In genomic region chr4:106583567-106583966, GRCh38 we compare ENCODE assay signal across 14 cellular contexts.
DNase-seq lines count a peak whose midpoint lies in the region; FAIRE-seq and TF ChIP-seq lines count a peak whose summit lies in the region.
"Had no signal": no experiment of that assay in that cellular context is flagged by ENCODE, and none has a peak within 500 bp of the region (broad histone marks: within the 10 kb centered on the region; RNA-seq: fewer than 3 reads in every experiment).

No MANE protein-coding gene starts in this region.

- no peaks in the 10 kb centered on the region for H3K27me3 Mint-ChIP-seq in type B pancreatic cell
- no peaks in the 10 kb centered on the region for H3K27me3 Mint-ChIP-seq in endothelial cell (ENCODE audit: unreplicated experiment)
- H3K27me3 Mint-ChIP-seq: dendritic cell treated with granulocyte-macrophage colony-stimulating factor and Interleukin-4, amounts not matched to agents 40 ng/mL and 50 ng/mL, for 4 days had no signal

- WGBS in small intestine, 3 donors: 18 to 54% (median 28%) methylated on average over 2 of the region's 2 CpGs

- H3K27me3 ChIP-seq in HUES6 (ENCODE audit: control insufficient read depth, insufficient read depth, low read length) (no peaks in the 10 kb centered on the region), keratinocyte (ENCODE audit: control insufficient read depth, extremely low read depth, insufficient read depth, low read length) (no peaks in the 10 kb centered on the region), small intestine (ENCODE audit: control insufficient read depth in 2 of 2, insufficient read depth in 2 of 2, low read length in 2 of 2) (no peaks in the 10 kb centered on the region)
- H3K27me3 ChIP-seq: Peyer's patch, testis had no signal

- in situ Hi-C loops in ACHN (cut with HindIII; ENCODE audit: low pct_ligation_motif_present, low pct_unique_long_range_greater_than_20kb, low sequenced_read_pairs): no loop called here

- H4K20me1 ChIP-seq in keratinocyte (ENCODE audit: control insufficient read depth, extremely low read depth, insufficient read depth, low read length): no peaks in the 10 kb centered on the region

- no peaks in the 10 kb centered on the region for H3K36me3 ChIP-seq in HUES6 (ENCODE audit: control insufficient read depth, insufficient read depth, low read length)
- H3K36me3 ChIP-seq in keratinocyte (ENCODE audit: control insufficient read depth in 2 of 2, extremely low read depth in 1 of 2, insufficient read depth in 2 of 2, low read length in 2 of 2): no peaks in the 10 kb centered on the region
- no peaks in the 10 kb centered on the region for H3K36me3 ChIP-seq in small intestine (ENCODE audit: control insufficient read depth in 2 of 2, insufficient read depth in 2 of 2, low read length in 2 of 2)
- H3K36me3 ChIP-seq: Peyer's patch had no signal

- peaks cover 8% of the 10 kb centered on the region for H3K9me3 Mint-ChIP-seq in type B pancreatic cell
- no peaks in the 10 kb centered on the region for H3K9me3 Mint-ChIP-seq in endothelial cell (ENCODE audit: unreplicated experiment)
- H3K9me3 Mint-ChIP-seq: CD14-positive monocyte; dendritic cell treated with granulocyte-macrophage colony-stimulating factor and Interleukin-4, amounts not matched to agents 40 ng/mL and 50 ng/mL, for 4 days had no signal

- H3K9me3 ChIP-seq in HUES6 (ENCODE audit: control insufficient read depth, insufficient read depth, low read depth, low read length): no peaks in the 10 kb centered on the region
- H3K9me3 ChIP-seq in keratinocyte (ENCODE audit: control insufficient read depth, low read depth, low read length): no peaks in the 10 kb centered on the region
- H3K9me3 ChIP-seq in small intestine (ENCODE audit: control insufficient read depth, low read depth): no peaks in the 10 kb centered on the region
- H3K9me3 ChIP-seq: Peyer's patch, testis had no signal

- no peaks in the 10 kb centered on the region for H3K9me1 ChIP-seq in keratinocyte (ENCODE audit: control insufficient read depth, extremely low read depth, insufficient read depth, low read length)

- peak overlapping the region; percentile 47 for H3K4me2 ChIP-seq in keratinocyte (ENCODE audit: control insufficient read depth, extremely low read depth, insufficient read depth, low read depth, low read length)

- peak; percentile 58 for DNase-seq in ACHN
- peak; percentile 45 for DNase-seq in amniotic stem cell (lab: John Stamatoyannopoulos, UW)
- peak; percentile 94 for DNase-seq in keratinocyte (ENCODE audit: low read depth, low spot score)
- no peak for DNase-seq in type B pancreatic cell (ENCODE audit: extremely low spot score, unreplicated experiment)
- DNase-seq in hippocampal formation (lab: John Stamatoyannopoulos, UW): no peak
- no peak for DNase-seq in endothelial cell (ENCODE audit: low spot score)
- no peak for DNase-seq in small intestine
- DNase-seq: left cardiac atrium, Peyer's patch, testis had no signal

- H3K4me3 ChIP-seq in HUES6 (ENCODE audit: low read depth, low read length): 0 out of 2 replicates have a peak overlapping the region, but pooled peaks have one; percentile 18
- no peak overlapping the region for H3K4me3 ChIP-seq in keratinocyte (ENCODE audit: control insufficient read depth in 2 of 3, extremely low read depth in 1 of 3, insufficient read depth in 2 of 3, low read depth in 1 of 3, low read length in 3 of 3)
- H3K4me3 ChIP-seq in small intestine (ENCODE audit: low read depth in 1 of 2, low read length in 2 of 2): no peak overlapping the region
- H3K4me3 ChIP-seq: K562, Peyer's patch, testis had no signal

- H3K36me3 Mint-ChIP-seq in type B pancreatic cell (no peaks in the 10 kb centered on the region), endothelial cell (ENCODE audit: low read depth, unreplicated experiment) (no peaks in the 10 kb centered on the region)
- H3K36me3 Mint-ChIP-seq: CD14-positive monocyte had no signal

- H3K27ac Mint-ChIP-seq in type B pancreatic cell: no peak overlapping the region
- H3K27ac Mint-ChIP-seq in endothelial cell (ENCODE audit: unreplicated experiment): no peak overlapping the region
- H3K27ac Mint-ChIP-seq: CD14-positive monocyte; dendritic cell treated with granulocyte-macrophage colony-stimulating factor and Interleukin-4, amounts not matched to agents 40 ng/mL and 50 ng/mL, for 4 days had no signal

- FAIRE-seq in keratinocyte (lab: Jason Lieb, UNC) (peak; percentile 64), small intestine (lab: Jason Lieb, UNC) (no peak)
- FAIRE-seq: K562 had no signal

- H3K4me1 Mint-ChIP-seq in type B pancreatic cell (ENCODE audit: unreplicated experiment) (peaks cover 9% of the 10 kb centered on the region), endothelial cell (ENCODE audit: unreplicated experiment) (no peaks in the 10 kb centered on the region)
- H3K4me1 Mint-ChIP-seq: CD14-positive monocyte had no signal

- no peaks in the 10 kb centered on the region for H3K79me2 ChIP-seq in keratinocyte (ENCODE audit: control insufficient read depth, insufficient read depth, low read length)

- no peak overlapping the region for H2AFZ ChIP-seq in keratinocyte (ENCODE audit: control insufficient read depth, low read length)

- H3K4me3 Mint-ChIP-seq in type B pancreatic cell: no peak overlapping the region
- H3K4me3 Mint-ChIP-seq in endothelial cell (ENCODE audit: unreplicated experiment): no peak overlapping the region
- H3K4me3 Mint-ChIP-seq: CD14-positive monocyte; dendritic cell treated with granulocyte-macrophage colony-stimulating factor and Interleukin-4, amounts not matched to agents 40 ng/mL and 50 ng/mL, for 4 days had no signal

- H3K4me1 ChIP-seq in HUES6 (ENCODE audit: control insufficient read depth, insufficient read depth, low read length) (peaks cover 12% of the 10 kb centered on the region), keratinocyte (ENCODE audit: control insufficient read depth, extremely low read depth, insufficient read depth, low read length) (peaks cover 54% of the 10 kb centered on the region), small intestine (ENCODE audit: control insufficient read depth in 2 of 2, insufficient read depth in 1 of 2, low read depth in 1 of 2, low read length in 1 of 2) (no peaks in the 10 kb centered on the region)
- H3K4me1 ChIP-seq: Peyer's patch, testis had no signal

- TF ChIP-seq CTCF in keratinocyte (optimal IDR thresholded peaks at IDR 0.05 in 1 of 3, IDR thresholded peaks at IDR 0.05 in 1 of 3, conservative IDR thresholded peaks at IDR 0.05 in 1 of 3; ENCODE audit: extremely low read depth in 1 of 3, insufficient read depth in 2 of 3, low read length in 3 of 3) (no peak), type B pancreatic cell (conservative IDR thresholded peaks at IDR 0.05) (no peak), endothelial cell (IDR thresholded peaks at IDR 0.05; ENCODE audit: unreplicated experiment) (no peak)

- dilution Hi-C loops in keratinocyte (cut with MboI; ENCODE audit: extremely low pct_ligation_motif_present, low sequenced_read_pairs): no loop called here

- H3K27ac ChIP-seq in HUES6 (ENCODE audit: low read depth, low read length) (peak overlapping the region; percentile 60; the same call in 1 of the 2 replicates), keratinocyte (ENCODE audit: control insufficient read depth, insufficient read depth, low read length) (peak overlapping the region; percentile 83), small intestine (ENCODE audit: low read depth in 1 of 2, low read length in 1 of 2) (no peak overlapping the region)
- H3K27ac ChIP-seq: Peyer's patch, testis had no signal

- H3K9ac ChIP-seq in HUES6 (ENCODE audit: low read length): no peak overlapping the region
- H3K9ac ChIP-seq in keratinocyte (ENCODE audit: control insufficient read depth, extremely low read depth, insufficient read depth, low read length): no peak overlapping the region

Comparison
In these comparisons a context has a peak if more than half of its experiments do, and no peak if none do; other contexts are left out.
1. DNase-seq: peak in ACHN (single experiment), amniotic stem cell (single experiment) and keratinocyte (single experiment); none in type B pancreatic cell (single experiment), hippocampal formation (0 of 2), endothelial cell (single experiment) and small intestine (single experiment).
2. H3K27ac ChIP-seq: peak in HUES6 (single experiment) and keratinocyte (single experiment); none in small intestine (0 of 2).